In genomic region chr18:76803814-76804213, GRCh38 we compare ENCODE assay signal across 8 cellular contexts. TPM values are rescaled to one million over a fixed set of nuclear protein-coding genes. Genes with fewer than 3 reads are reported as not detected.
DNase-seq lines count a peak whose midpoint lies in the region; ATAC-seq and TF ChIP-seq lines count a peak whose summit lies in the region.

No MANE protein-coding gene starts in this region.

- H3K4me1 ChIP-seq in CD8-positive, alpha-beta T cell (ENCODE audit: insufficient read depth, low read length) = peaks cover 7% of the 10 kb centered on the region
- H3K4me1 ChIP-seq in NT2/D1 (ENCODE audit: insufficient read depth, insufficient read length) (no peaks in the 10 kb centered on the region), stomach (peaks cover 8 to 21% (median 16%) of the 10 kb centered on the region in 4 donors)

- peaks cover 8% of the 10 kb centered on the region for H3K36me3 Mint-ChIP-seq in CD8-positive, alpha-beta T cell
- H3K36me3 Mint-ChIP-seq in natural killer cell treated with Interleukin-12 subunit alpha and Interleukin-12 subunit beta and Interleukin-15 and Interleukin-18, amount 100 ng/mL, for 72 hours = no peaks in the 10 kb centered on the region

- TF ChIP-seq POLR2A in stomach (IDR thresholded peaks at IDR 0.05) = no peak

- H3K9me3 ChIP-seq in CD8-positive, alpha-beta T cell (ENCODE audit: low read length) = no peaks in the 10 kb centered on the region
- no peaks in the 10 kb centered on the region for H3K9me3 ChIP-seq in NT2/D1 (ENCODE audit: insufficient read depth, low read length)
- H3K9me3 ChIP-seq in stomach = no peaks in the 10 kb centered on the region

- H3K9me3 Mint-ChIP-seq in CD8-positive, alpha-beta T cell = no peaks in the 10 kb centered on the region
- no peaks in the 10 kb centered on the region for H3K9me3 Mint-ChIP-seq in natural killer cell treated with Interleukin-12 subunit alpha and Interleukin-12 subunit beta and Interleukin-15 and Interleukin-18, amount 100 ng/mL, for 72 hours

- peak; percentile 84 for ATAC-seq in CD8-positive, alpha-beta T cell
- ATAC-seq in GM19395 (IDR thresholded peaks at IDR 0.05; ENCODE audit: unreplicated experiment) = peak; percentile 66
- ATAC-seq in natural killer cell treated with Interleukin-12 subunit alpha and Interleukin-12 subunit beta and Interleukin-15 and Interleukin-18, amount 100 ng/mL, for 72 hours = peak; percentile 68 to 74

- no peak for TF ChIP-seq EP300 in stomach (IDR thresholded peaks at IDR 0.05)

- CTCF ChIA-PET in CD8-positive, alpha-beta T cell (lab: Charles Lee) = interaction anchor here (0.6 to 5.3 kb wide), 44 partner anchors 9 to 847 kb away, joined by 3 to 101 read pairs (median 4); no protein-coding TSS in a partner anchor

- 1 to 5% (median 4%) methylated on average over 11 of the region's 11 CpGs for WGBS in stomach, 5 donors

- H3K4me3 ChIP-seq in CD8-positive, alpha-beta T cell (ENCODE audit: low read depth, low read length) = no peak overlapping the region
- H3K4me3 ChIP-seq in NT2/D1 (ENCODE audit: insufficient read length, low read depth) (no peak overlapping the region), epithelial cell of esophagus (ENCODE audit: low read length) (no peak overlapping the region), stomach (no peak overlapping the region)

- H3K4me1 Mint-ChIP-seq in CD8-positive, alpha-beta T cell (ENCODE audit: low read depth) = peaks cover 12% of the 10 kb centered on the region
- H3K4me1 Mint-ChIP-seq in natural killer cell treated with Interleukin-12 subunit alpha and Interleukin-12 subunit beta and Interleukin-15 and Interleukin-18, amount 100 ng/mL, for 72 hours (ENCODE audit: low read depth in 2 of 2) = peaks cover 10 to 12% of the 10 kb centered on the region in 2 donors

- peaks cover 16% of the 10 kb centered on the region for H3K27me3 Mint-ChIP-seq in CD8-positive, alpha-beta T cell (ENCODE audit: low read depth)
- peaks cover 5 to 7% of the 10 kb centered on the region in 2 donors for H3K27me3 Mint-ChIP-seq in natural killer cell treated with Interleukin-12 subunit alpha and Interleukin-12 subunit beta and Interleukin-15 and Interleukin-18, amount 100 ng/mL, for 72 hours

- H3K9ac ChIP-seq in NT2/D1 (ENCODE audit: insufficient read length, low read depth) = peak overlapping the region; percentile 26

- no peaks in the 10 kb centered on the region for H3K36me3 ChIP-seq in CD8-positive, alpha-beta T cell (ENCODE audit: insufficient read depth, low read length)
- H3K36me3 ChIP-seq in NT2/D1 (ENCODE audit: insufficient read depth, insufficient read length, low read length) (peaks cover 3% of the 10 kb centered on the region), stomach (peaks cover 0 to 11% (median 7%) of the 10 kb centered on the region in 4 donors)

- intact Hi-C loops in CD8-positive, alpha-beta T cell (cut with DNase I, micrococcal nuclease) = loop anchor here (1.0 to 5.0 kb wide), 10 partner anchors 18 to 848 kb away; partner anchors contain the start of gene ZNF236 (in 1 of the 2)
- intact Hi-C loops in stomach (cut with DNase I; ENCODE audit: low total_unique reads) = loop anchor here (10.0 kb wide), 1 partner anchor 71 kb away; no protein-coding TSS in a partner anchor

- H3K27me3 ChIP-seq in CD8-positive, alpha-beta T cell (ENCODE audit: insufficient read depth, low read length) = no peaks in the 10 kb centered on the region
- no peaks in the 10 kb centered on the region for H3K27me3 ChIP-seq in NT2/D1 (ENCODE audit: insufficient read depth, insufficient read length)
- peaks cover 0 to 9% (median 6%) of the 10 kb centered on the region in 3 donors for H3K27me3 ChIP-seq in stomach

- peak overlapping the region; percentile 43 for H3K4me3 Mint-ChIP-seq in CD8-positive, alpha-beta T cell
- H3K4me3 Mint-ChIP-seq in natural killer cell treated with Interleukin-12 subunit alpha and Interleukin-12 subunit beta and Interleukin-15 and Interleukin-18, amount 100 ng/mL, for 72 hours = peak overlapping the region; percentile 8

- DNase-seq in CD8-positive, alpha-beta T cell = peak; percentile 46 to 81 (median 66)
- DNase-seq in HK-2 (ENCODE audit: unreplicated experiment) = peak; percentile 42
- DNase-seq in NT2/D1 (ENCODE audit: low read depth, low spot score) = no peak
- peak; percentile 40 to 53 (median 44) for DNase-seq in activated CD8-positive, alpha-beta memory T cell treated with anti-CD3 and anti-CD28 coated beads for 48 hours (ENCODE audit: low read depth in 2 of 3, low spot score in 2 of 3)
- peak; percentile 73 for DNase-seq in epithelial cell of esophagus (ENCODE audit: low read depth)
- DNase-seq in natural killer cell treated with Interleukin-12 subunit alpha and Interleukin-12 subunit beta and Interleukin-15 and Interleukin-18, amount 100 ng/mL, for 72 hours (ENCODE audit: low spot score) = peak; percentile 68
- peak; percentile 67 for DNase-seq in stomach

- no peak overlapping the region for H3K27ac ChIP-seq in CD8-positive, alpha-beta T cell (ENCODE audit: low read depth, low read length)
- H3K27ac ChIP-seq in stomach = no peak overlapping the region

- POLR2A ChIA-PET in CD8-positive, alpha-beta T cell (lab: Charles Lee) = interaction anchor here (1.1 to 1.4 kb wide), 3 partner anchors 8 to 99 kb away, joined by 3 to 4 read pairs (median 3); partner anchors contain the start of gene ZNF236

- no peak overlapping the region for H3K27ac Mint-ChIP-seq in CD8-positive, alpha-beta T cell
- no peak overlapping the region for H3K27ac Mint-ChIP-seq in natural killer cell treated with Interleukin-12 subunit alpha and Interleukin-12 subunit beta and Interleukin-15 and Interleukin-18, amount 100 ng/mL, for 72 hours

- TF ChIP-seq CTCF in CD8-positive, alpha-beta T cell (IDR thresholded peaks at IDR 0.05) = peak; percentile 74
- TF ChIP-seq CTCF in epithelial cell of esophagus (IDR thresholded peaks at IDR 0.05; ENCODE audit: insufficient read depth, low read depth, low read length, missing control alignments) (peak; percentile 90), stomach (IDR thresholded peaks at IDR 0.05) (peak in 5 of 7 experiments; percentile 54 to 76 (median 65))

RNA-seq across cellular contexts. Expression of gene ZNF236, which starts 18.5 kb away (rescaled TPM):
- 10 to 100 TPM; 24.9 to 25.4 TPM for total RNA-seq in CD8-positive, alpha-beta T cell
- 10 to 100 TPM; 18.0 to 37.4 TPM for total RNA-seq in natural killer cell treated with Interleukin-12 subunit alpha and Interleukin-12 subunit beta and Interleukin-15 and Interleukin-18, amount 100 ng/mL, for 72 hours
- total RNA-seq in stomach = 10 to 100 TPM in 3 of 5 donors, 1 to 10 TPM in 2; 3.8 to 31.7 (median 11.9) TPM
- 1 to 10 TPM; 1.8 to 2.0 (median 1.9) TPM for polyA plus RNA-seq in stomach
